In the genomic region with DNA sequence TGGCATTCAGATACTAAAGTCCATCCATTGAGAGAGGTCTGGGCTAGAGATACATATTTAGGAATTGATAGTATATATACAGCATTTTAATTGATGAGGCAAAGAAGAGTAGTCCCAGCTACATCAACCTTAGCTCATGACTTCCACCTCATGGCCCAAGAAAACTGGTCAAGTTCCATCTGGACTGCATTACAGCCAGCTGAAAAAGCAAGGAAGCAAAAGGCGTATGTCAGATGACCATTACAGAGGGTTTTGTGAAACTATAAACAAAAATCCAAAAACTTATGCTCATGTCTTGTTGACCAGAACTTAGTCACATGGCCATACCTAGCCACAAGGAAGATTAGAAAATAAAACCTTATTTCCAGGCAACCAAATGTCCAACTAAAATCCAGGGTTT, we compare ENCODE assay signal across 20 cellular contexts.
"Had no signal": no experiment of that assay in that cellular context is flagged by ENCODE, and none has a peak within 500 bp of the region (broad histone marks: within the 10 kb centered on the region; RNA-seq: fewer than 3 reads in every experiment).

No MANE protein-coding gene starts in this region.

- H3K36me3 ChIP-seq: gastrocnemius medialis, left lung, pancreas, right lobe of liver, stomach, suprapubic skin, thyroid gland had no signal

- H3K4me3 ChIP-seq: coronary artery, gastrocnemius medialis, left lung, lung, pancreas, right lobe of liver, skin epidermis, stomach, suprapubic skin, thyroid gland had no signal

- DNase-seq: central memory CD4-positive, alpha-beta T cell; effector CD4-positive, alpha-beta T cell; endodermal cell; erythroblast; gastrocnemius medialis; glutamatergic neuron; immature natural killer cell; left lung; mesendoderm; naive B cell; occipital lobe; pancreas; right lobe of liver; stimulated activated naive CD4-positive, alpha-beta T cell; stomach; thyroid gland had no signal

- H3K27me3 ChIP-seq: gastrocnemius medialis, left lung, pancreas, right lobe of liver, stomach, suprapubic skin, thyroid gland had no signal

- H3K27ac ChIP-seq: coronary artery, gastrocnemius medialis, left lung, pancreas, right lobe of liver, skin epidermis, stomach, suprapubic skin, thyroid gland had no signal

- H3K9me3 ChIP-seq: gastrocnemius medialis, left lung, pancreas, right lobe of liver, stomach, suprapubic skin, thyroid gland had no signal

- H3K4me1 ChIP-seq: gastrocnemius medialis, left lung, pancreas, stomach, suprapubic skin, thyroid gland had no signal

- ATAC-seq: left lung, pancreas, right lobe of liver had no signal
